Comparison of ENCODE assay signal across 9 cellular contexts in genomic region chr3:183085634-183086390, GRCh38. TPM values are rescaled to one million over a fixed set of nuclear protein-coding genes. Genes with fewer than 3 reads are reported as not detected.
DNase-seq lines count a peak whose midpoint lies in the region; ATAC-seq, FAIRE-seq and TF ChIP-seq lines count a peak whose summit lies in the region.
"Had no signal": no experiment of that assay in that cellular context is flagged by ENCODE, and none has a peak within 500 bp of the region (broad histone marks: within the 10 kb centered on the region; RNA-seq: fewer than 3 reads in every experiment).

No MANE protein-coding gene starts in this region.

- H3K36me3 Mint-ChIP-seq in activated naive CD8-positive, alpha-beta T cell treated with anti-CD3 and anti-CD28 coated beads, Interleukin-2, amount 50 U/mL, for 24 hours (ENCODE audit: low read depth): peaks cover 51% of the 10 kb centered on the region

- ATAC-seq in activated naive CD8-positive, alpha-beta T cell treated with anti-CD3 and anti-CD28 coated beads, Interleukin-2, amount 50 U/mL, for 24 hours: no peak
- no peak for ATAC-seq in HG02970 (IDR thresholded peaks at IDR 0.05; ENCODE audit: low FRiP score, unreplicated experiment)
- ATAC-seq: activated naive CD4-positive, alpha-beta T cell treated with anti-CD3 and anti-CD28 coated beads, Interleukin-2, amount 50 U/mL, for 72 hours had no signal

- H3K4me3 Mint-ChIP-seq in activated naive CD8-positive, alpha-beta T cell treated with anti-CD3 and anti-CD28 coated beads, Interleukin-2, amount 50 U/mL, for 24 hours: no peak overlapping the region

- no peak for DNase-seq in D721Med (ENCODE audit: insufficient read length, low spot score)
- DNase-seq in HT1080 (ENCODE audit: low read depth): peak; percentile 18
- peak; percentile 21 for DNase-seq in activated naive CD8-positive, alpha-beta T cell treated with anti-CD3 and anti-CD28 coated beads, Interleukin-2, amount 50 U/mL, for 24 hours
- peak; percentile 11 to 19 for DNase-seq in lung microvascular endothelial cell (ENCODE audit: low read depth in 2 of 2)
- no peak for DNase-seq in cerebellar nuclear complex (lab: John Stamatoyannopoulos, UW)
- DNase-seq in MV-4-11 (lab: John Stamatoyannopoulos, UW): no peak
- no peak for DNase-seq in SIG-M5 treated with dmso at 0.1 percent for 504 hours (lab: John Stamatoyannopoulos, UW; ENCODE audit: unreplicated experiment)

- FAIRE-seq in D721Med (lab: Jason Lieb, UNC): no peak

- TF ChIP-seq CTCF in D721Med (IDR thresholded peaks at IDR 0.05; ENCODE audit: insufficient read depth, missing control alignments): peak; percentile 24

- H3K27ac Mint-ChIP-seq in activated naive CD8-positive, alpha-beta T cell treated with anti-CD3 and anti-CD28 coated beads, Interleukin-2, amount 50 U/mL, for 24 hours: no peak overlapping the region

- H3K9me3 Mint-ChIP-seq in activated naive CD8-positive, alpha-beta T cell treated with anti-CD3 and anti-CD28 coated beads, Interleukin-2, amount 50 U/mL, for 24 hours: no peaks in the 10 kb centered on the region
- H3K9me3 Mint-ChIP-seq: activated naive CD4-positive, alpha-beta T cell treated with anti-CD3 and anti-CD28 coated beads, Interleukin-2, amount 50 U/mL, for 72 hours had no signal

- no peaks in the 10 kb centered on the region for H3K27me3 Mint-ChIP-seq in activated naive CD8-positive, alpha-beta T cell treated with anti-CD3 and anti-CD28 coated beads, Interleukin-2, amount 50 U/mL, for 24 hours

- H3K4me1 Mint-ChIP-seq in activated naive CD8-positive, alpha-beta T cell treated with anti-CD3 and anti-CD28 coated beads, Interleukin-2, amount 50 U/mL, for 24 hours: no peaks in the 10 kb centered on the region

RNA-seq across cellular contexts. Expression of gene MCCC1, which starts 13.5 kb away (rescaled TPM):
- 20.3 and 21.7 TPM in 2 replicates for total RNA-seq in HT1080 (2014; rRNA removed; shearing (Covaris generic))
- polyA plus RNA-seq in HT1080 (2015; cell fraction: cytosol; rRNA removed): 18.8 TPM in 2 replicates
- 23.8 and 35.0 TPM in 2 replicates for polyA plus RNA-seq in HT1080 (2015; cell fraction: nucleus; rRNA removed)
- 19.0 and 20.3 TPM in 2 replicates for total RNA-seq in lung microvascular endothelial cell

Comparison
In these comparisons a context has a peak if more than half of its experiments do, and no peak if none do; other contexts are left out.
1. DNase-seq: peak in HT1080 (single experiment), activated naive CD8-positive, alpha-beta T cell treated with anti-CD3 and anti-CD28 coated beads, Interleukin-2, amount 50 U/mL, for 24 hours (single experiment) and lung microvascular endothelial cell (2 of 2); none in D721Med (single experiment), cerebellar nuclear complex (0 of 2), MV-4-11 (single experiment) and SIG-M5 treated with dmso at 0.1 percent for 504 hours (single experiment).